Comparison of ENCODE assay signal across 11 cellular contexts in the genomic region with DNA sequence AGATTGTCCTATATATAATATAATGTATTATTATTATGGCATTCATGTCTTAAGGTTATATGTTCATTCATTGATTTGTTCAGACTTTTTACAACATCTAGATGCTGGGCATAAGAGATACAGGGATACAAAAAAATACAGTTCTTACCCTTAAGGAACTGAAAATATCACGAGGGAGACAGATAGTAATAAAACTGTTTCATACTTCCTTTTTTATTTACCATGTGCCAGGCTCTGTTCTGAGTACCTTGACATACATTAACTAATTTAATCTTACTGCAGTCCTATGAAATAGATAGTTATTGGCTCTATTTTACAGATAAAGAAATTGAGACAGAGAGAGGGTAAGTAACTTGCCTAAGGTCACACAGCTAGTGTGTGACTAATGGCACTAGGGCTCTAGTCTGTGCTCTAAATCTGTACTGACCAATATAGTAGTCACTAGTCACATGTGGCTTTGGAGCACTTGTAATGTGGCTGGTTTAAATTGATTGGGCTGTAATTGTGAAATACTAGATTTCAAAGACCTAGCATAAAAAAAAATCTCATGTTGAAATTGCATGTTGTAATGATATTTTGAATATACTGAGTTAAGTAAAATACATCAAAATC. TPM values are rescaled to one million over a fixed set of nuclear protein-coding genes. Genes with fewer than 3 reads are reported as not detected.
DNase-seq lines count a peak whose midpoint lies in the region; ATAC-seq and TF ChIP-seq lines count a peak whose summit lies in the region.
"Had no signal": no experiment of that assay in that cellular context is flagged by ENCODE, and none has a peak within 500 bp of the region (broad histone marks: within the 10 kb centered on the region; RNA-seq: fewer than 3 reads in every experiment).

No MANE protein-coding gene starts in this region.

- no peak overlapping the region for H3K23ac ChIP-seq in H9 (ENCODE audit: insufficient read length, low read depth, low read length)

- TF ChIP-seq CTCF in GM06990 (IDR thresholded peaks at IDR 0.05; ENCODE audit: insufficient read depth, low read length, poor library complexity, severe bottlenecking) (no peak), choroid plexus epithelial cell (conservative IDR thresholded peaks at IDR 0.05; ENCODE audit: low read depth, low read length) (no peak), endothelial cell (IDR thresholded peaks at IDR 0.05; ENCODE audit: unreplicated experiment) (no peak), H9 (conservative IDR thresholded peaks at IDR 0.05) (no peak), uterus (IDR thresholded peaks at IDR 0.05) (no peak)

- no peak overlapping the region for H4K8ac ChIP-seq in H9 (replicated peaks; ENCODE audit: insufficient read length, low read depth, low read length)

- H2BK5ac ChIP-seq in H9 (ENCODE audit: insufficient read length, low read length), result no peak overlapping the region

- peak; percentile 17 for DNase-seq in GM06990 (ENCODE audit: extremely low read depth, insufficient read length)
- peak; percentile 24 for DNase-seq in choroid plexus epithelial cell (ENCODE audit: low read depth)
- DNase-seq in endothelial cell (ENCODE audit: low spot score), result no peak
- no peak for DNase-seq in H9
- DNase-seq in uterus, result no peak
- no peak for DNase-seq in cortex of kidney (lab: John Stamatoyannopoulos, UW)
- DNase-seq: DMS53, T-helper 17 cell had no signal

- H3K9me3 ChIP-seq in H9 (ENCODE audit: control insufficient read depth, low read depth, low read length) (no peaks in the 10 kb centered on the region), uterus (no peaks in the 10 kb centered on the region)
- H3K9me3 ChIP-seq: adrenal gland had no signal

- H3K27ac ChIP-seq in H9 (ENCODE audit: insufficient read length, low read depth, low read length) (no peak overlapping the region), uterus (no peak overlapping the region)
- H3K27ac ChIP-seq: adrenal gland had no signal

- H4K20me1 ChIP-seq in H9 (ENCODE audit: control insufficient read depth, insufficient read depth, insufficient read length), result no peaks in the 10 kb centered on the region

- H3K14ac ChIP-seq in H9 (ENCODE audit: insufficient read depth, low read length), result no peak overlapping the region

- no peak overlapping the region for H2BK120ac ChIP-seq in H9 (ENCODE audit: low read depth, low read length, poor library complexity, severe bottlenecking)

- no peaks in the 10 kb centered on the region for H3K79me1 ChIP-seq in H9 (ENCODE audit: insufficient read depth, low read depth, low read length, poor library complexity, severe bottlenecking)

- H3K27me3 ChIP-seq in GM06990 (replicated peaks; ENCODE audit: control insufficient read depth, insufficient read depth, low read length) (no peaks in the 10 kb centered on the region), H9 (ENCODE audit: insufficient read depth, low read length) (no peaks in the 10 kb centered on the region), uterus (no peaks in the 10 kb centered on the region)
- H3K27me3 ChIP-seq: adrenal gland had no signal

- H3K23me2 ChIP-seq in H9 (ENCODE audit: insufficient read length, low read depth, low read length, poor library complexity, severe bottlenecking), result no peaks in the 10 kb centered on the region

- H3K4me3 Mint-ChIP-seq in endothelial cell (ENCODE audit: unreplicated experiment), result no peak overlapping the region
- no peak overlapping the region for H3K4me3 Mint-ChIP-seq in H9
- H3K4me3 Mint-ChIP-seq: T-helper 17 cell had no signal

- H3K4ac ChIP-seq in H9 (ENCODE audit: low read depth, low read length), result no peak overlapping the region

- no peak overlapping the region for H4K91ac ChIP-seq in H9 (ENCODE audit: insufficient read length, low read depth, low read length)

- no peak overlapping the region for H2BK15ac ChIP-seq in H9 (ENCODE audit: low read depth, low read length)

- H3K27ac Mint-ChIP-seq in endothelial cell (ENCODE audit: unreplicated experiment) (no peak overlapping the region), H9 (no peak overlapping the region)
- H3K27ac Mint-ChIP-seq: T-helper 17 cell had no signal

- no peak overlapping the region for H3K4me3 ChIP-seq in GM06990 (replicated peaks; ENCODE audit: low read depth, low read length)
- H3K4me3 ChIP-seq in choroid plexus epithelial cell (ENCODE audit: low read depth, low read length), result no peak overlapping the region
- H3K4me3 ChIP-seq in uterus, result no peak overlapping the region
- H3K4me3 ChIP-seq: adrenal gland had no signal

- H2AFZ ChIP-seq in H9 (ENCODE audit: low read length), result no peak overlapping the region

- no peaks in the 10 kb centered on the region for H3K27me3 Mint-ChIP-seq in endothelial cell (ENCODE audit: unreplicated experiment)
- no peaks in the 10 kb centered on the region for H3K27me3 Mint-ChIP-seq in H9 (ENCODE audit: low read depth)
- H3K27me3 Mint-ChIP-seq: T-helper 17 cell had no signal

- no peak overlapping the region for H3K9ac ChIP-seq in H9 (ENCODE audit: extremely low read depth, insufficient read length, low read length)

- H3K36me3 Mint-ChIP-seq in endothelial cell (ENCODE audit: low read depth, unreplicated experiment) (peaks cover 3% of the 10 kb centered on the region), H9 (ENCODE audit: insufficient read depth in 1 of 3, low read depth in 3 of 3) (peaks cover 2 to 21% (median 20%) of the 10 kb centered on the region in 3 experiments; a peak in 6 of 7 replicates)

- H3T11ph ChIP-seq in H9 (ENCODE audit: low read length), result no peak overlapping the region

- no peaks in the 10 kb centered on the region for H3K79me2 ChIP-seq in H9 (ENCODE audit: insufficient read depth, low read length)

- intact Hi-C loops in uterus (cut with DNase I; ENCODE audit: low total_unique reads), result no loop called here

- H4K5ac ChIP-seq in H9 (ENCODE audit: insufficient read length, low read depth, low read length), result no peak overlapping the region

- no peak for TF ChIP-seq POLR2A in uterus (IDR thresholded peaks at IDR 0.05)

- H3K9me3 Mint-ChIP-seq in endothelial cell (ENCODE audit: unreplicated experiment), result no peaks in the 10 kb centered on the region
- H3K9me3 Mint-ChIP-seq in H9, result no peaks in the 10 kb centered on the region

- no peak overlapping the region for H3K56ac ChIP-seq in H9 (ENCODE audit: insufficient read length, low read depth, low read length)

- WGBS in H9 (ENCODE audit: extremely low coverage, insufficient read length, low lambda C conversion rate), result no CpG with 5 or more reads among the region's 1 CpG

- no peak overlapping the region for H3K18ac ChIP-seq in H9 (ENCODE audit: insufficient read length, low read depth, low read length)

- H3K4me1 ChIP-seq in H9 (ENCODE audit: insufficient read depth, low read length) (no peaks in the 10 kb centered on the region), uterus (no peaks in the 10 kb centered on the region)

- no peak overlapping the region for H2BK20ac ChIP-seq in H9 (ENCODE audit: low read depth, low read length, poor library complexity, severe bottlenecking)

- H2AK5ac ChIP-seq in H9 (ENCODE audit: insufficient read length, low read length), result no peak overlapping the region

- ATAC-seq in GM21367 (IDR thresholded peaks at IDR 0.05; ENCODE audit: unreplicated experiment) (peak; percentile 74), HG03159 (IDR thresholded peaks at IDR 0.05; ENCODE audit: unreplicated experiment) (peak; percentile 80)
- ATAC-seq: T-helper 17 cell had no signal

- no peak overlapping the region for H2BK12ac ChIP-seq in H9 (ENCODE audit: insufficient read length, low read depth, low read length)

- no peak overlapping the region for H3K4me2 ChIP-seq in H9 (ENCODE audit: insufficient read depth, insufficient read length, low read length)

- no peaks in the 10 kb centered on the region for H3K4me1 Mint-ChIP-seq in endothelial cell (ENCODE audit: unreplicated experiment)
- peaks cover 6 to 9% of the 10 kb centered on the region in 2 experiments for H3K4me1 Mint-ChIP-seq in H9

- H3K36me3 ChIP-seq in GM06990 (ENCODE audit: control insufficient read depth, insufficient read depth, low read length) (peaks cover 2% of the 10 kb centered on the region; the same call in 1 of the 2 replicates), uterus (no peaks in the 10 kb centered on the region)

RNA-seq across cellular contexts. Expression of gene TRIM44, which starts 21.3 kb away (rescaled TPM):
- total RNA-seq in endothelial cell (ENCODE audit: unreplicated experiment) (48.6 TPM), H9 (2021) (34.8 and 37.7 TPM in 2 replicates), uterus (10 to 100 TPM; 16.1 to 65.3 (median 40.4) TPM)

Comparison
In these comparisons a context has a peak if more than half of its experiments do, and no peak if none do; other contexts are left out.
1. DNase-seq: peak in GM06990 (single experiment) and choroid plexus epithelial cell (single experiment); none in endothelial cell (single experiment), H9 (single experiment), uterus (0 of 2) and cortex of kidney (single experiment).